Comparison of ENCODE assay signal across 33 cellular contexts in the genomic region with DNA sequence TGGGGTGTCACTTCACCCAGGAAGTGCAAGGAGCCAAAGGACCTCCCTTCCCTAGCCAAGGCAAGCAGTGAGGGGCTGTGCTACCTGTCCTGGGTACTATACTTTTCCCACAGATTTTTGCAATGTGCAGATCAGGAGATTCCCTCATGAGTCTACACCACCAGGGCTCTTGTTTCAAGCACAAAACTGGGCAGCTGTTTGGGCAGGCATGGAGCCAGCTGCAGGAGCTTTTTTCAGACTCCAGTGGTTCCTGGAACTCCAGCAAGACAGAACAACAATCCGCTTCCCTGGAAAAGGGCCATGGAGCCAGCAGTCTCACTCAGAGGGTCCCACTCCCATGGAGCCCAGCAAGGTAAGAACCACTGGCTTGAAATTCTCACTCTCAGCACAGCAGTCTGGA.
DNase-seq lines count a peak whose midpoint lies in the region; ATAC-seq, FAIRE-seq and TF ChIP-seq lines count a peak whose summit lies in the region.
"Had no signal": no experiment of that assay in that cellular context is flagged by ENCODE, and none has a peak within 500 bp of the region (broad histone marks: within the 10 kb centered on the region; RNA-seq: fewer than 3 reads in every experiment).

No MANE protein-coding gene starts in this region.

- TF ChIP-seq EP300 in HepG2 (IDR thresholded peaks at IDR 0.05; ENCODE audit: low read depth in 2 of 2, low read length in 2 of 2) (no peak), HepG2 (CRISPR knock-in tag; IDR thresholded peaks at IDR 0.05; ENCODE audit: borderline replicate concordance) (no peak)

- no peaks in the 10 kb centered on the region for H3K36me3 Mint-ChIP-seq in neural progenitor cell
- H3K36me3 Mint-ChIP-seq: CD14-positive monocyte; CD4-positive, alpha-beta memory T cell; CD4-positive, CD25-positive, alpha-beta regulatory T cell; CD8-positive, alpha-beta memory T cell; CD8-positive, alpha-beta T cell had no signal

- CTCF ChIA-PET in HepG2 (lab: Yijun Ruan, JAX; ENCODE audit: low intra/inter-chr PET ratio, low total read pairs) = no interaction called here

- intact Hi-C loops in HepG2 (cut with micrococcal nuclease; ENCODE audit: unreplicated experiment) = no loop called here

- BruUV-seq in HepG2 (replicated peaks; lab: Mats Ljungman, UMichigan) = no TSS peak

- H3K9ac ChIP-seq in neural progenitor cell (no peak overlapping the region), HepG2 (ENCODE audit: insufficient read depth, low read depth, low read length) (no peak overlapping the region)
- H3K9ac ChIP-seq: BLaER1; BLaER1 treated with 17β-estradiol and CSF1 and Interleukin-3, amounts not matched to agents 10 nM and 100 nM had no signal

- no peak for TF ChIP-seq RAD21 in HepG2 (CRISPR knock-in tag; IDR thresholded peaks at IDR 0.05)

- no peak for FAIRE-seq in HepG2 (lab: Jason Lieb, UNC)
- FAIRE-seq: A204.1, A549, D721Med had no signal

- ATAC-seq in left lobe of liver = peak; percentile 45
- no peak for ATAC-seq in HepG2
- ATAC-seq: A549; CD8-positive, alpha-beta T cell had no signal

- no peaks in the 10 kb centered on the region for H3F3A ChIP-seq in neural progenitor cell (ENCODE audit: low read depth)

- H4K20me1 ChIP-seq in neural progenitor cell (ENCODE audit: low read depth) (no peaks in the 10 kb centered on the region), HepG2 (ENCODE audit: insufficient read depth, low read length) (no peaks in the 10 kb centered on the region)
- H4K20me1 ChIP-seq: BLaER1; BLaER1 treated with 17β-estradiol and CSF1 and Interleukin-3, amounts not matched to agents 10 nM and 100 nM had no signal

- H3K36me3 ChIP-seq in neural progenitor cell (no peaks in the 10 kb centered on the region), HepG2 (replicated peaks in 1 of 2; ENCODE audit: control insufficient read depth in 1 of 2, insufficient read depth in 2 of 2, low read length in 2 of 2) (no peaks in the 10 kb centered on the region)
- H3K36me3 ChIP-seq: BE2C; BLaER1; BLaER1 treated with 17β-estradiol and CSF1 and Interleukin-3, amounts not matched to agents 10 nM and 100 nM had no signal

- H3K27me3 Mint-ChIP-seq in neural progenitor cell (ENCODE audit: insufficient read depth, low read depth) = no peaks in the 10 kb centered on the region
- H3K27me3 Mint-ChIP-seq: B cell; CD4-positive, alpha-beta memory T cell; CD4-positive, alpha-beta T cell; CD4-positive, CD25-positive, alpha-beta regulatory T cell had no signal

- H3K4me2 ChIP-seq in neural progenitor cell (no peak overlapping the region), HepG2 (ENCODE audit: low read depth, low read length) (no peak overlapping the region)
- H3K4me2 ChIP-seq: A549; BLaER1; BLaER1 treated with 17β-estradiol and CSF1 and Interleukin-3, amounts not matched to agents 10 nM and 100 nM had no signal

- in situ Hi-C loops in HepG2 (cut with HindIII; ENCODE audit: extremely low pct_ligation_motif_present, low pct_unique_long_range_greater_than_20kb) = no loop called here

- POLR2A ChIA-PET in HepG2 (lab: Yijun Ruan, JAX) = no interaction called here

- H3K79me2 ChIP-seq in neural progenitor cell (ENCODE audit: low read depth) = no peaks in the 10 kb centered on the region
- no peaks in the 10 kb centered on the region for H3K79me2 ChIP-seq in HepG2 (ENCODE audit: insufficient read depth, low read length)

- H3K27ac ChIP-seq in neural progenitor cell (no peak overlapping the region), HepG2 (ENCODE audit: extremely low read length, insufficient read depth, low read length) (no peak overlapping the region)
- H3K27ac ChIP-seq: 22Rv1; A549; BLaER1; BLaER1 treated with 17β-estradiol and CSF1 and Interleukin-3, amounts not matched to agents 10 nM and 100 nM; C4-2B had no signal

- H3K9me3 ChIP-seq in neural progenitor cell (ENCODE audit: low read depth) (no peaks in the 10 kb centered on the region), HepG2 (ENCODE audit: low read length) (peaks cover 83% of the 10 kb centered on the region)
- H3K9me3 ChIP-seq: A549, BE2C, BLaER1 had no signal

- H3K4me3 Mint-ChIP-seq in neural progenitor cell = no peak overlapping the region
- H3K4me3 Mint-ChIP-seq: B cell; CD14-positive monocyte; CD4-positive, alpha-beta memory T cell; CD4-positive, alpha-beta T cell; CD4-positive, CD25-positive, alpha-beta regulatory T cell; CD8-positive, alpha-beta memory T cell; CD8-positive, alpha-beta T cell had no signal

- 0% methylated on average over 1 of the region's 1 CpG for WGBS in HepG2 (ENCODE audit: low lambda C conversion rate)

- DNase-seq in left lobe of liver (ENCODE audit: low spot score) (peak; percentile 51), neural progenitor cell (ENCODE audit: low spot score) (no peak), HepG2 (ENCODE audit: low spot score) (no peak), AG20443 (ENCODE audit: low spot score) (no peak)
- DNase-seq: 8988T; ACHN; AML-193; BE2C; C1 segment of cervical spinal cord; Caco-2; Calu3; CD4-positive, alpha-beta T cell; CD4-positive, CD25-positive, alpha-beta regulatory T cell; CD8-positive, alpha-beta memory T cell; CD8-positive, alpha-beta T cell; COR-L47; DMS 273 treated with DMSO at 0.1 percent for 48 hours; DMS153; DMS53; DMS79; DMS79 treated with DMSO at 0.1 percent for 48 hours; DND-41; EL had no signal

- no peak overlapping the region for H3K27ac Mint-ChIP-seq in neural progenitor cell
- H3K27ac Mint-ChIP-seq: B cell; CD14-positive monocyte; CD4-positive, alpha-beta memory T cell; CD4-positive, alpha-beta T cell; CD4-positive, CD25-positive, alpha-beta regulatory T cell; CD8-positive, alpha-beta memory T cell; CD8-positive, alpha-beta T cell had no signal

- H3K27me3 ChIP-seq in neural progenitor cell (no peaks in the 10 kb centered on the region), HepG2 (ENCODE audit: control insufficient read depth in 1 of 2, insufficient read depth in 2 of 2, low read length in 2 of 2) (no peaks in the 10 kb centered on the region)
- H3K27me3 ChIP-seq: BE2C; BLaER1; BLaER1 treated with 17β-estradiol and CSF1 and Interleukin-3, amounts not matched to agents 10 nM and 100 nM had no signal

- no peak for TF ChIP-seq CTCF in neural progenitor cell (IDR thresholded peaks at IDR 0.05)
- TF ChIP-seq CTCF in HepG2 (CRISPR knock-in tag; IDR thresholded peaks at IDR 0.05) = no peak

- H3K9me3 Mint-ChIP-seq in neural progenitor cell = peaks cover 17% of the 10 kb centered on the region

- TF ChIP-seq POLR2A in HepG2 (IDR thresholded peaks at IDR 0.05; ENCODE audit: insufficient read depth in 1 of 2, low read depth in 2 of 2, low read length in 2 of 2) = no peak

- H3K4me3 ChIP-seq in neural progenitor cell (no peak overlapping the region), HepG2 (replicated peaks in 1 of 3; ENCODE audit: insufficient read depth in 1 of 3, low read depth in 2 of 3, low read length in 3 of 3) (no peak overlapping the region)
- H3K4me3 ChIP-seq: A549; BLaER1; BLaER1 treated with 17β-estradiol and CSF1 and Interleukin-3, amounts not matched to agents 10 nM and 100 nM had no signal

- H2AFZ ChIP-seq in neural progenitor cell (replicated peaks) (peak overlapping the region; percentile 57), HepG2 (ENCODE audit: low read length) (no peak overlapping the region)

- no peaks in the 10 kb centered on the region for H3K4me1 Mint-ChIP-seq in neural progenitor cell
- H3K4me1 Mint-ChIP-seq: B cell; CD14-positive monocyte; CD4-positive, alpha-beta memory T cell; CD4-positive, CD25-positive, alpha-beta regulatory T cell; CD8-positive, alpha-beta memory T cell had no signal

- H3K4me1 ChIP-seq in neural progenitor cell (no peaks in the 10 kb centered on the region), HepG2 (ENCODE audit: insufficient read depth, low read length) (no peaks in the 10 kb centered on the region)
- H3K4me1 ChIP-seq: A549; BE2C; BLaER1; BLaER1 treated with 17β-estradiol and CSF1 and Interleukin-3, amounts not matched to agents 10 nM and 100 nM; Caco-2 had no signal

TF ChIP-seq in HepG2, 621 proteins besides CTCF, POLR2A, EP300 and RAD21:
- TF ChIP-seq, protein P1, sequence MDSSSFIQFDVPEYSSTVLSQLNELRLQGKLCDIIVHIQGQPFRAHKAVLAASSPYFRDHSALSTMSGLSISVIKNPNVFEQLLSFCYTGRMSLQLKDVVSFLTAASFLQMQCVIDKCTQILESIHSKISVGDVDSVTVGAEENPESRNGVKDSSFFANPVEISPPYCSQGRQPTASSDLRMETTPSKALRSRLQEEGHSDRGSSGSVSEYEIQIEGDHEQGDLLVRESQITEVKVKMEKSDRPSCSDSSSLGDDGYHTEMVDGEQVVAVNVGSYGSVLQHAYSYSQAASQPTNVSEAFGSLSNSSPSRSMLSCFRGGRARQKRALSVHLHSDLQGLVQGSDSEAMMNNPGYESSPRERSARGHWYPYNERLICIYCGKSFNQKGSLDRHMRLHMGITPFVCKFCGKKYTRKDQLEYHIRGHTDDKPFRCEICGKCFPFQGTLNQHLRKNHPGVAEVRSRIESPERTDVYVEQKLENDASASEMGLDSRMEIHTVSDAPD (CRISPR knock-in tag; IDR thresholded peaks at IDR 0.05) = no peak
TF ChIP-seq in HepG2: peak in this region for 0.
